Comparison of ENCODE assay signal across 24 cellular contexts in the genomic region with DNA sequence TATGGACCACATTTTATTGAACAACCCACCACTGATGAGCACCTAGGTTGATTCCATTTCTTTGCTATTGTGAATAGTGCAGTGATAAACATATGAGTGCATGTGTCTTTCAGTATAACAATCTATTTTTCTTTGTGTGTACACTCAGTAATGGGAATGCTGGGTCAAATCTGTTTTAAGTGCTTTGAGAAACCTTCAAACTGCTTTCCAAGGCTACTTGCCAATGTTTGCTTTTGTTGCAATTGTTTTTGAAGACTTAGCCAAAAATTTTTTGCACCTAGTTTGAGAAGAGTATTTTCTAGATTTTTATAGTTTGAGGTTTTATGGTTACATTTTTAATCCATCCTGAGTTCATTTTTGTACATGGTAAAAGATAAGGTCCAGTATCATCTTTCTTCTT.
DNase-seq lines count a peak whose midpoint lies in the region; ATAC-seq, FAIRE-seq and TF ChIP-seq lines count a peak whose summit lies in the region.
"Had no signal": no experiment of that assay in that cellular context is flagged by ENCODE, and none has a peak within 500 bp of the region (broad histone marks: within the 10 kb centered on the region; RNA-seq: fewer than 3 reads in every experiment).

No MANE protein-coding gene starts in this region.

- no peak overlapping the region for H3K4me3 ChIP-seq in astrocyte (ENCODE audit: insufficient read depth, low read depth, low read length)
- H3K4me3 ChIP-seq in left lung, result no peak overlapping the region
- no peak overlapping the region for H3K4me3 ChIP-seq in heart left ventricle
- no peak overlapping the region for H3K4me3 ChIP-seq in H7 (ENCODE audit: insufficient read depth, low read depth, low read length)
- H3K4me3 ChIP-seq: SK-N-MC had no signal

- H3K4me3 Mint-ChIP-seq in astrocyte (ENCODE audit: unreplicated experiment), result no peak overlapping the region
- no peak overlapping the region for H3K4me3 Mint-ChIP-seq in activated naive CD4-positive, alpha-beta T cell treated with anti-CD3 and anti-CD28 coated beads, Interleukin-2, amount 10 ng/mL, durations not matched to agents 7 days and 5 days
- H3K4me3 Mint-ChIP-seq: CD8-positive, alpha-beta memory T cell; IgD-negative memory B cell had no signal

- DNase-seq in DMS79 (lab: John Stamatoyannopoulos, UW) (peak; percentile 35), astrocyte (ENCODE audit: low read depth) (peak; percentile 12), fibroblast of gingiva (ENCODE audit: low read depth) (peak; percentile 35), left lung (no peak), heart left ventricle (no peak), H7 (no peak)
- DNase-seq in activated T-cell treated with anti-CD3 and anti-CD28 coated beads, Interleukin-2, amount 50 U/mL, for 48 hours, result no peak
- DNase-seq in activated naive CD4-positive, alpha-beta T cell treated with anti-CD3 and anti-CD28 coated beads, Interleukin-2, amount 10 ng/mL, durations not matched to agents 7 days and 5 days, result no peak
- DNase-seq: AML-193; C1 segment of cervical spinal cord; Calu3; CD8-positive, alpha-beta memory T cell; DMS153; GDM1; MV-4-11; NCI-H1417; NCI-H187; NCI-H69; NK-92 treated with Interleukin-12 subunit alpha and Interleukin-12 subunit beta, amount 100 ng/mL, for 24 hours; SHP77 treated with DMSO at 0.1 percent for 48 hours had no signal

- CTCF ChIA-PET in activated naive CD4-positive, alpha-beta T cell treated with anti-CD3 and anti-CD28 coated beads, Interleukin-2, amount 10 ng/mL, durations not matched to agents 7 days and 5 days (lab: Charles Lee), result no interaction called here

- H3K4me1 Mint-ChIP-seq in astrocyte (ENCODE audit: low read depth, unreplicated experiment), result no peaks in the 10 kb centered on the region
- no peaks in the 10 kb centered on the region for H3K4me1 Mint-ChIP-seq in activated naive CD4-positive, alpha-beta T cell treated with anti-CD3 and anti-CD28 coated beads, Interleukin-2, amount 10 ng/mL, durations not matched to agents 7 days and 5 days
- H3K4me1 Mint-ChIP-seq: CD8-positive, alpha-beta memory T cell had no signal

- TF ChIP-seq POLR2A in heart left ventricle (IDR thresholded peaks at IDR 0.05), result no peak

- peak; percentile 44 for ATAC-seq in left lung
- no peak for ATAC-seq in heart left ventricle

- H3K27me3 ChIP-seq in astrocyte (ENCODE audit: insufficient read depth, low read length) (no peaks in the 10 kb centered on the region), left lung (no peaks in the 10 kb centered on the region), heart left ventricle (no peaks in the 10 kb centered on the region), H7 (ENCODE audit: control insufficient read depth, insufficient read depth, low read length) (no peaks in the 10 kb centered on the region)

- FAIRE-seq in astrocyte (lab: Jason Lieb, UNC), result no peak
- FAIRE-seq: H54 had no signal

- no peaks in the 10 kb centered on the region for H3K36me3 Mint-ChIP-seq in astrocyte (ENCODE audit: low read depth, unreplicated experiment)
- no peaks in the 10 kb centered on the region for H3K36me3 Mint-ChIP-seq in activated naive CD4-positive, alpha-beta T cell treated with anti-CD3 and anti-CD28 coated beads, Interleukin-2, amount 10 ng/mL, durations not matched to agents 7 days and 5 days
- H3K36me3 Mint-ChIP-seq: CD8-positive, alpha-beta memory T cell; IgD-negative memory B cell had no signal

- H3K27ac Mint-ChIP-seq in astrocyte (ENCODE audit: unreplicated experiment), result no peak overlapping the region
- H3K27ac Mint-ChIP-seq in activated naive CD4-positive, alpha-beta T cell treated with anti-CD3 and anti-CD28 coated beads, Interleukin-2, amount 10 ng/mL, durations not matched to agents 7 days and 5 days, result no peak overlapping the region
- H3K27ac Mint-ChIP-seq: CD8-positive, alpha-beta memory T cell; IgD-negative memory B cell had no signal

- H3K4me2 ChIP-seq in astrocyte (ENCODE audit: low read length), result no peak overlapping the region

- no peak for TF ChIP-seq CTCF in astrocyte (IDR thresholded peaks at IDR 0.05; ENCODE audit: insufficient read depth, low read depth, low read length)
- TF ChIP-seq CTCF in left lung (IDR thresholded peaks at IDR 0.05), result no peak
- no peak for TF ChIP-seq CTCF in heart left ventricle (IDR thresholded peaks at IDR 0.05)

- H3K9me3 Mint-ChIP-seq in astrocyte (ENCODE audit: unreplicated experiment), result peaks cover 7% of the 10 kb centered on the region
- peaks cover 4% of the 10 kb centered on the region for H3K9me3 Mint-ChIP-seq in activated naive CD4-positive, alpha-beta T cell treated with anti-CD3 and anti-CD28 coated beads, Interleukin-2, amount 10 ng/mL, durations not matched to agents 7 days and 5 days

- no peaks in the 10 kb centered on the region for H3K79me2 ChIP-seq in astrocyte (ENCODE audit: insufficient read depth, low read length)

- H3K9ac ChIP-seq in astrocyte (ENCODE audit: low read length), result no peak overlapping the region

- H3K36me3 ChIP-seq in astrocyte (ENCODE audit: insufficient read depth, low read length), result no peaks in the 10 kb centered on the region
- H3K36me3 ChIP-seq in left lung, result no peaks in the 10 kb centered on the region
- no peaks in the 10 kb centered on the region for H3K36me3 ChIP-seq in heart left ventricle
- no peaks in the 10 kb centered on the region for H3K36me3 ChIP-seq in H7 (replicated peaks; ENCODE audit: control insufficient read depth, insufficient read depth, low read length)

- H3K27me3 Mint-ChIP-seq in astrocyte (ENCODE audit: low read depth, unreplicated experiment), result no peaks in the 10 kb centered on the region
- no peaks in the 10 kb centered on the region for H3K27me3 Mint-ChIP-seq in activated naive CD4-positive, alpha-beta T cell treated with anti-CD3 and anti-CD28 coated beads, Interleukin-2, amount 10 ng/mL, durations not matched to agents 7 days and 5 days
- H3K27me3 Mint-ChIP-seq: CD8-positive, alpha-beta memory T cell had no signal

- H4K20me1 ChIP-seq in astrocyte (ENCODE audit: insufficient read depth, low read length), result no peaks in the 10 kb centered on the region

- H3K4me1 ChIP-seq in astrocyte (ENCODE audit: insufficient read depth, low read length) (no peaks in the 10 kb centered on the region), left lung (no peaks in the 10 kb centered on the region), heart left ventricle (no peaks in the 10 kb centered on the region)

- H2AFZ ChIP-seq in astrocyte (ENCODE audit: low read depth, low read length), result no peak overlapping the region

- intact Hi-C loops in left lung (cut with DNase I) (no loop called here), heart left ventricle (cut with DNase I) (no loop called here)

- no peaks in the 10 kb centered on the region for H3K9me3 ChIP-seq in astrocyte (ENCODE audit: insufficient read depth, low read depth, low read length)
- no peaks in the 10 kb centered on the region for H3K9me3 ChIP-seq in left lung
- peaks cover 0 to 4% (median 0%) of the 10 kb centered on the region in 12 donors for H3K9me3 ChIP-seq in heart left ventricle

- H3K27ac ChIP-seq in astrocyte (ENCODE audit: low read depth, low read length) (no peak overlapping the region), left lung (no peak overlapping the region), heart left ventricle (no peak overlapping the region)
- H3K27ac ChIP-seq: RWPE1, SK-N-MC had no signal

Comparison
In these comparisons a context has a peak if more than half of its experiments do, and no peak if none do; other contexts are left out.
1. DNase-seq: peak in DMS79 (single experiment), astrocyte (single experiment) and fibroblast of gingiva (single experiment); none in left lung (0 of 2), heart left ventricle (0 of 5), H7 (single experiment), activated T-cell treated with anti-CD3 and anti-CD28 coated beads, Interleukin-2, amount 50 U/mL, for 48 hours (0 of 2) and activated naive CD4-positive, alpha-beta T cell treated with anti-CD3 and anti-CD28 coated beads, Interleukin-2, amount 10 ng/mL, durations not matched to agents 7 days and 5 days (single experiment).